In the genomic region with DNA sequence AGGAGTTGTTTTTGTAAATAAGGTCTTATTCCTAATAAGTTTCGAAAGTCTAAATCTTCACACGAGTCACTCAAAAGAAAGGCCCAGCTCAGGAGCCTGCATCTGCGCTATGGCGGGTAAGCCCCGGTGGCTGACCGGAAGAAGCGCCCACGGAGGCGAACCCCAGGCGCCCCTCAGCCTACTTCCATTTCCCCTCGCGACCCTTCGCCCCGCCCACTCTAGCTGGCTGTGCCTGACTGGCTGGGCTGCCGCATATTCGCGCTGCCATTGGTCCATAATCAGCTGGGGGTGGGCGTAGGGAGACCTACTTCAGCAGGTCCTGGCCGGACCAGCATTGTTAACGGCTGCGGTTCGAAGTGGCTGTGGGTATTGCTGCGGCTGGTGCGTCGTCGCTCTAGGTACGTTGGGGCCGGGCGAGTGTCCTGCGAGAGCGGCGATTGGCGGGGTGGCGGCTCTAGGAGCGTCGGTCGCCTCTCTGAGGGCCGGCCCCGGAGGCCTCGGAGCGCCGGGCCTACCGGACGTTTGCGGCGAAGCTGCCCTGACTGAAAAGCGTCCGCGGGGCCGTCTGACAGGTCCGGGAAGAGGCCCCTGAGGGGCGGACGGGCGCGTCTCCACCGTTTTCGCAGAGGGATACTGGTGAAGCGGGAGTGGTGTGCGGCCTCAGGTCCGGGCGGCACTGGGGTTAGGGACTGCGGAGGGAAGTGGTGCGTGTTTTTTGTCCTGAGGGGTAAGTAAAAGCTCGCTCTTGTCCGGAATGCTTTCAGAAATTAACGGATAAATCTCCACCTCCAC, we compare ENCODE assay signal across 8 cellular contexts.
A peak's percentile ranks its signal among the peaks of the same experiment; 100 is the strongest.
DNase-seq lines count a peak whose midpoint lies in the region; ATAC-seq and TF ChIP-seq lines count a peak whose summit lies in the region.

A gene with protein sequence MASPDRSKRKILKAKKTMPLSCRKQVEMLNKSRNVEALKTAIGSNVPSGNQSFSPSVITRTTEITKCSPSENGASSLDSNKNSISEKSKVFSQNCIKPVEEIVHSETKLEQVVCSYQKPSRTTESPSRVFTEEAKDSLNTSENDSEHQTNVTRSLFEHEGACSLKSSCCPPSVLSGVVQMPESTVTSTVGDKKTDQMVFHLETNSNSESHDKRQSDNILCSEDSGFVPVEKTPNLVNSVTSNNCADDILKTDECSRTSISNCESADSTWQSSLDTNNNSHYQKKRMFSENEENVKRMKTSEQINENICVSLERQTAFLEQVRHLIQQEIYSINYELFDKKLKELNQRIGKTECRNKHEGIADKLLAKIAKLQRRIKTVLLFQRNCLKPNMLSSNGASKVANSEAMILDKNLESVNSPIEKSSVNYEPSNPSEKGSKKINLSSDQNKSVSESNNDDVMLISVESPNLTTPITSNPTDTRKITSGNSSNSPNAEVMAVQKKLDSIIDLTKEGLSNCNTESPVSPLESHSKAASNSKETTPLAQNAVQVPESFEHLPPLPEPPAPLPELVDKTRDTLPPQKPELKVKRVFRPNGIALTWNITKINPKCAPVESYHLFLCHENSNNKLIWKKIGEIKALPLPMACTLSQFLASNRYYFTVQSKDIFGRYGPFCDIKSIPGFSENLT (plus strand): TSS at position 337 of the 792 bp plus-strand sequence. CDS start 44,560 bp downstream, outside the sequence.

- DNase-seq in NCI-H2227 (lab: John Stamatoyannopoulos, UW; ENCODE audit: unreplicated experiment) (peak; percentile 21), NCI-H2227 treated with DMSO at 0.1 percent for 48 hours (lab: John Stamatoyannopoulos, UW) (no peak), globus pallidus (ENCODE audit: low spot score) (peak; percentile 54), nucleus accumbens (lab: John Stamatoyannopoulos, UW) (peak in 54 of 56 donors; percentile 13 to 89 (median 59)), superior temporal gyrus (ENCODE audit: extremely low spot score) (peak; percentile 68)
- peak; percentile 91 for DNase-seq in activated naive CD4-positive, alpha-beta T cell treated with Interleukin-2 at 50 U/mL for 16 hours

- TF ChIP-seq POLR2A in Raji (IDR thresholded peaks at IDR 0.05; ENCODE audit: insufficient read depth, low read depth, low read length), result peak; percentile 83

- peak; percentile 91 for ATAC-seq in HG03103 (IDR thresholded peaks at IDR 0.05; ENCODE audit: low read depth, unreplicated experiment)
